Comparison of ENCODE assay signal across 30 cellular contexts in genomic region chr2:26647981-26648380, GRCh38. TPM values are rescaled to one million over a fixed set of nuclear protein-coding genes. Genes with fewer than 3 reads are reported as not detected.
"Had no signal": no experiment of that assay in that cellular context is flagged by ENCODE, and none has a peak within 500 bp of the region (broad histone marks: within the 10 kb centered on the region; RNA-seq: fewer than 3 reads in every experiment).

No MANE protein-coding gene starts in this region.

- DNase-seq: activated CD4-positive, alpha-beta memory T cell treated with anti-CD3 and anti-CD28 coated beads, Interleukin-2, amount 10 ng/mL, durations not matched to agents 7 days and 5 days; activated CD4-positive, alpha-beta T cell treated with anti-CD3 and anti-CD28 coated beads for 36 hours; activated CD4-positive, alpha-beta T cell treated with anti-CD3 and anti-CD28 coated beads, Interleukin-2, amount 50 U/mL, for 1 hour; activated effector memory CD4-positive, alpha-beta T cell treated with anti-CD3 and anti-CD28 coated beads, Interleukin-2, amount 50 U/mL, for 16 hours; activated naive CD4-positive, alpha-beta T cell treated with Interleukin-2 at 50 U/mL for 16 hours; activated T-cell treated with anti-CD3 and anti-CD28 coated beads, Interleukin-2, amount 50 U/mL, for 4 hours; amygdala; NCI-H1092; NCI-H1417; NCI-H1694; NCI-H2029; NCI-H2107; NCI-H2171 treated with DMSO at 0.1 percent for 48 hours; NCI-H226; NCI-H526; NCI-H82; Right ventricle myocardium superior; SJCRH30; SK-N-SH; T-helper 1 cell had no signal

- H3K4me1 Mint-ChIP-seq: activated CD4-positive, alpha-beta memory T cell treated with anti-CD3 and anti-CD28 coated beads, Interleukin-2, amount 10 ng/mL, durations not matched to agents 7 days and 5 days; activated CD4-positive, alpha-beta T cell treated with anti-CD3 and anti-CD28 coated beads for 36 hours had no signal

- H3K36me3 ChIP-seq: Peyer's patch, SJCRH30 had no signal

- H3K36me3 Mint-ChIP-seq: activated naive CD8-positive, alpha-beta T cell; brain had no signal

- H3K9me3 ChIP-seq: Peyer's patch, SJCRH30, SK-N-SH had no signal

- H3K27ac Mint-ChIP-seq: activated CD4-positive, alpha-beta memory T cell treated with anti-CD3 and anti-CD28 coated beads, Interleukin-2, amount 10 ng/mL, durations not matched to agents 7 days and 5 days; activated CD4-positive, alpha-beta T cell treated with anti-CD3 and anti-CD28 coated beads for 36 hours; activated naive CD8-positive, alpha-beta T cell had no signal

- H3K4me3 Mint-ChIP-seq: activated CD4-positive, alpha-beta memory T cell treated with anti-CD3 and anti-CD28 coated beads, Interleukin-2, amount 10 ng/mL, durations not matched to agents 7 days and 5 days; activated CD4-positive, alpha-beta T cell treated with anti-CD3 and anti-CD28 coated beads for 36 hours; activated naive CD8-positive, alpha-beta T cell; activated T-cell treated with anti-CD3 and anti-CD28 coated beads, Interleukin-2, amount 50 U/mL, for 4 hours; brain had no signal

- H3K4me3 ChIP-seq: Peyer's patch, SJCRH30 had no signal

- ATAC-seq: activated CD4-positive, alpha-beta T cell treated with anti-CD3 and anti-CD28 coated beads for 36 hours; activated T-cell treated with anti-CD3 and anti-CD28 coated beads, Interleukin-2, amount 50 U/mL, for 4 hours had no signal

- H3K27ac ChIP-seq: KMS-11, Peyer's patch, RWPE1, SJCRH30 had no signal

- H3K4me1 ChIP-seq: Peyer's patch, SJCRH30 had no signal

- H3K9me3 Mint-ChIP-seq: activated CD4-positive, alpha-beta memory T cell treated with anti-CD3 and anti-CD28 coated beads, Interleukin-2, amount 10 ng/mL, durations not matched to agents 7 days and 5 days; activated T-cell treated with anti-CD3 and anti-CD28 coated beads, Interleukin-2, amount 50 U/mL, for 4 hours had no signal

- H3K27me3 ChIP-seq: Peyer's patch had no signal

RNA-seq across cellular contexts. Expression of gene CIB4, which starts 6.8 kb away (rescaled TPM):
- total RNA-seq: activated CD4-positive, alpha-beta memory T cell treated with anti-CD3 and anti-CD28 coated beads, Interleukin-2, amount 10 ng/mL, durations not matched to agents 7 days and 5 days; activated CD4-positive, alpha-beta T cell treated with anti-CD3 and anti-CD28 coated beads for 36 hours; activated T-cell treated with anti-CD3 and anti-CD28 coated beads, Interleukin-2, amount 50 U/mL, for 4 hours; astrocyte; MCF 10A; NCI-H460; OCI-LY7; Peyer's patch; Right ventricle myocardium superior; SJCRH30; T-helper 2 cell treated with Interferon-gamma antibody and Interleukin-4, amounts not matched to agents 100 ng/mL and 5 ng/mL, for 36 hours had no signal
- polyA plus RNA-seq: SK-N-SH had no signal

RNA-seq across cellular contexts. Expression of gene KCNK3, which starts 44.5 kb away (rescaled TPM):
- total RNA-seq: activated CD4-positive, alpha-beta memory T cell treated with anti-CD3 and anti-CD28 coated beads, Interleukin-2, amount 10 ng/mL, durations not matched to agents 7 days and 5 days; activated CD4-positive, alpha-beta T cell treated with anti-CD3 and anti-CD28 coated beads for 36 hours; MCF 10A; OCI-LY7; T-helper 2 cell treated with Interferon-gamma antibody and Interleukin-4, amounts not matched to agents 100 ng/mL and 5 ng/mL, for 36 hours had no signal
